In the genomic region with DNA sequence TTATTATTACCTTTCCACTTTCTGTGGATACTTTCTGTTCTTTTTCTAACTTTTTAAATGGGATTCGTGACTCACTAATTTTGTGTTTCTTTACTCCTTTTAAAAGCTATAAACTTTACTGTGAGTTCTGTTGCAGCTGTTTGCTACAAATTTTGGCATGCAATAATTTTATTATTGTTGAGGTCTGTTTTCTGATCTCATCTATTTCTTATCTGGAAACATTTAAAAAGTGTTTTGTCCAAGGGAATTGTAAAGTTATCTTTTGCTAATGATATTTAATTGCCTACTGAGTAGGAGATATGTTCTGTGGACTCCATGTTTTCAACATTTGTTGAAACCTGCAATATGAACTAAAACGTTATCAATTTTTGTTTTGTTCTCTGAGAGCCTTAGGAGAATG, we compare ENCODE assay signal across 26 cellular contexts.
"Had no signal": no experiment of that assay in that cellular context is flagged by ENCODE, and none has a peak within 500 bp of the region (broad histone marks: within the 10 kb centered on the region; RNA-seq: fewer than 3 reads in every experiment).

No MANE protein-coding gene starts in this region.

- H3K27ac ChIP-seq: ascending aorta, breast epithelium, cardiac muscle cell, coronary artery, dorsolateral prefrontal cortex, esophagus muscularis mucosa, gastroesophageal sphincter had no signal

- H3K27me3 ChIP-seq: ascending aorta, breast epithelium, cardiac muscle cell, dorsolateral prefrontal cortex, esophagus muscularis mucosa, gastroesophageal sphincter had no signal

- H3K4me3 ChIP-seq: ascending aorta, breast epithelium, cardiac muscle cell, coronary artery, dorsolateral prefrontal cortex, esophagus muscularis mucosa, gastroesophageal sphincter had no signal

- DNase-seq: activated CD4-positive, alpha-beta memory T cell treated with anti-CD3 and anti-CD28 coated beads for 36 hours; activated CD4-positive, alpha-beta T cell treated with anti-CD3 and anti-CD28 coated beads for 36 hours; activated CD4-positive, alpha-beta T cell treated with anti-CD3 and anti-CD28 coated beads, Interleukin-2, amount 10 ng/mL, durations not matched to agents 24 days and 14 days; activated CD4-positive, CD25-positive, alpha-beta regulatory T cell; activated CD8-positive, alpha-beta memory T cell treated with anti-CD3 and anti-CD28 coated beads, Interleukin-2, amount 10 ng/mL, durations not matched to agents 7 days and 5 days; activated CD8-positive, alpha-beta memory T cell treated with anti-CD3 and anti-CD28 coated beads, Interleukin-2, amount 50 U/mL, for 4 hours; activated CD8-positive, alpha-beta T cell treated with anti-CD3 and anti-CD28 coated beads, Interleukin-2, amount 10 ng/mL, durations not matched to agents 7 days and 5 days; activated effector memory CD4-positive, alpha-beta T cell treated with anti-CD3 and anti-CD28 coated beads, Interleukin-2, amount 50 U/mL, for 16 hours; activated naive CD4-positive, alpha-beta T cell treated with anti-CD3 and anti-CD28 coated beads, Interleukin-2, amount 10 ng/mL, durations not matched to agents 7 days and 5 days; activated naive CD8-positive, alpha-beta T cell treated with anti-CD3 and anti-CD28 coated beads, Interleukin-2, amount 10 ng/mL, durations not matched to agents 7 days and 5 days; activated T-cell treated with anti-CD3 and anti-CD28 coated beads, Interleukin-2, amount 50 U/mL, for 1 hour; activated T-cell treated with anti-CD3 and anti-CD28 coated beads, Interleukin-2, amount 50 U/mL, for 48 hours; central memory CD4-positive, alpha-beta T cell; cerebellar nuclear complex; effector memory CD4-positive, alpha-beta T cell; erythroblast; foreskin melanocyte; T-helper 2 cell had no signal

- ATAC-seq: activated CD4-positive, alpha-beta T cell treated with anti-CD3 and anti-CD28 coated beads for 36 hours; activated CD8-positive, alpha-beta memory T cell treated with anti-CD3 and anti-CD28 coated beads, Interleukin-2, amount 10 ng/mL, durations not matched to agents 7 days and 5 days; activated CD8-positive, alpha-beta T cell treated with anti-CD3 and anti-CD28 coated beads, Interleukin-2, amount 10 ng/mL, durations not matched to agents 7 days and 5 days; activated naive CD4-positive, alpha-beta T cell treated with anti-CD3 and anti-CD28 coated beads, Interleukin-2, amount 50 U/mL, for 72 hours; gastroesophageal sphincter had no signal

- H3K4me1 ChIP-seq: breast epithelium had no signal

- H3K36me3 ChIP-seq: ascending aorta, breast epithelium, cardiac muscle cell, esophagus muscularis mucosa, gastroesophageal sphincter had no signal
